ENCODE assay signal across 2 cellular contexts in the genomic region with DNA sequence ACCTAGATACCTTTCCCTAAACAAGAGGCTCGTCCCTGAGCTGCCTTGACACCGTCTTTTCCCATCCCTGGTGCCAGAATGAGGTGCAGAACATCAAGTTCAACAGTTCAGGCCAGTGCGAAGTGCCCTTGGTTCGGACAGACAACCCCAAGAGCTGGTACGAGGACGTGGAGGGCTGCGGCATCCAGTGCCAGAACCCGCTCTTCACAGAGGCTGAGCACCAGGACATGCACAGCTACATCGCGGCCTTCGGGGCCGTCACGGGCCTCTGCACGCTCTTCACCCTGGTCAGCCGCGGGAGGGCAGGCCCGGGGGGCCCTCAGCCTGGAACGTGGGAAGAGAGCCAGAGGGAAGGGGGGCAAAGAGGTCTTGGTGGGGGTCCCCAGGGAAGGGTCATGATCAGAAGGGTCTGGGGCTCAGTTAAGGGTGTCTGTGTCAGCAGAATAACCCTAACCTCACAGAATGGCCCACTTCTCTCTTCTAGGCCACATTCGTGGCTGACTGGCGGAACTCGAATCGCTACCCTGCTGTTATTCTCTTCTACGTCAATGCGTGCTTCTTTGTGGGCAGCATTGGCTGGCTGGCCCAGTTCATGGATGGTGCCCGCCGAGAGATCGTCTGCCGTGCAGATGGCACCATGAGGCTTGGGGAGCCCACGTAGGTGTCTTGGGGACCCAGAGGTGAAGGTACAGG.
TF ChIP-seq lines count a peak whose summit lies in the region.

No MANE protein-coding gene starts in this region.

TF ChIP-seq in HepG2, 621 proteins besides CTCF, POLR2A, EP300 and RAD21:
- TF ChIP-seq ZFX (CRISPR knock-in tag; IDR thresholded peaks at IDR 0.05; ENCODE audit: low read depth) (no peak), AGO2 (optimal IDR thresholded peaks at IDR 0.05; ENCODE audit: low read depth, low read length) (peak; percentile 43)
TF ChIP-seq in HepG2: peak in this region for 1.

TF ChIP-seq in K562, 482 proteins besides CTCF, POLR2A, EP300 and RAD21:
- TF ChIP-seq ZNF316 (IDR thresholded peaks at IDR 0.05) = 0 out of 2 replicates have a peak, but pooled peaks have one; percentile 9
- TF ChIP-seq, protein P1, sequence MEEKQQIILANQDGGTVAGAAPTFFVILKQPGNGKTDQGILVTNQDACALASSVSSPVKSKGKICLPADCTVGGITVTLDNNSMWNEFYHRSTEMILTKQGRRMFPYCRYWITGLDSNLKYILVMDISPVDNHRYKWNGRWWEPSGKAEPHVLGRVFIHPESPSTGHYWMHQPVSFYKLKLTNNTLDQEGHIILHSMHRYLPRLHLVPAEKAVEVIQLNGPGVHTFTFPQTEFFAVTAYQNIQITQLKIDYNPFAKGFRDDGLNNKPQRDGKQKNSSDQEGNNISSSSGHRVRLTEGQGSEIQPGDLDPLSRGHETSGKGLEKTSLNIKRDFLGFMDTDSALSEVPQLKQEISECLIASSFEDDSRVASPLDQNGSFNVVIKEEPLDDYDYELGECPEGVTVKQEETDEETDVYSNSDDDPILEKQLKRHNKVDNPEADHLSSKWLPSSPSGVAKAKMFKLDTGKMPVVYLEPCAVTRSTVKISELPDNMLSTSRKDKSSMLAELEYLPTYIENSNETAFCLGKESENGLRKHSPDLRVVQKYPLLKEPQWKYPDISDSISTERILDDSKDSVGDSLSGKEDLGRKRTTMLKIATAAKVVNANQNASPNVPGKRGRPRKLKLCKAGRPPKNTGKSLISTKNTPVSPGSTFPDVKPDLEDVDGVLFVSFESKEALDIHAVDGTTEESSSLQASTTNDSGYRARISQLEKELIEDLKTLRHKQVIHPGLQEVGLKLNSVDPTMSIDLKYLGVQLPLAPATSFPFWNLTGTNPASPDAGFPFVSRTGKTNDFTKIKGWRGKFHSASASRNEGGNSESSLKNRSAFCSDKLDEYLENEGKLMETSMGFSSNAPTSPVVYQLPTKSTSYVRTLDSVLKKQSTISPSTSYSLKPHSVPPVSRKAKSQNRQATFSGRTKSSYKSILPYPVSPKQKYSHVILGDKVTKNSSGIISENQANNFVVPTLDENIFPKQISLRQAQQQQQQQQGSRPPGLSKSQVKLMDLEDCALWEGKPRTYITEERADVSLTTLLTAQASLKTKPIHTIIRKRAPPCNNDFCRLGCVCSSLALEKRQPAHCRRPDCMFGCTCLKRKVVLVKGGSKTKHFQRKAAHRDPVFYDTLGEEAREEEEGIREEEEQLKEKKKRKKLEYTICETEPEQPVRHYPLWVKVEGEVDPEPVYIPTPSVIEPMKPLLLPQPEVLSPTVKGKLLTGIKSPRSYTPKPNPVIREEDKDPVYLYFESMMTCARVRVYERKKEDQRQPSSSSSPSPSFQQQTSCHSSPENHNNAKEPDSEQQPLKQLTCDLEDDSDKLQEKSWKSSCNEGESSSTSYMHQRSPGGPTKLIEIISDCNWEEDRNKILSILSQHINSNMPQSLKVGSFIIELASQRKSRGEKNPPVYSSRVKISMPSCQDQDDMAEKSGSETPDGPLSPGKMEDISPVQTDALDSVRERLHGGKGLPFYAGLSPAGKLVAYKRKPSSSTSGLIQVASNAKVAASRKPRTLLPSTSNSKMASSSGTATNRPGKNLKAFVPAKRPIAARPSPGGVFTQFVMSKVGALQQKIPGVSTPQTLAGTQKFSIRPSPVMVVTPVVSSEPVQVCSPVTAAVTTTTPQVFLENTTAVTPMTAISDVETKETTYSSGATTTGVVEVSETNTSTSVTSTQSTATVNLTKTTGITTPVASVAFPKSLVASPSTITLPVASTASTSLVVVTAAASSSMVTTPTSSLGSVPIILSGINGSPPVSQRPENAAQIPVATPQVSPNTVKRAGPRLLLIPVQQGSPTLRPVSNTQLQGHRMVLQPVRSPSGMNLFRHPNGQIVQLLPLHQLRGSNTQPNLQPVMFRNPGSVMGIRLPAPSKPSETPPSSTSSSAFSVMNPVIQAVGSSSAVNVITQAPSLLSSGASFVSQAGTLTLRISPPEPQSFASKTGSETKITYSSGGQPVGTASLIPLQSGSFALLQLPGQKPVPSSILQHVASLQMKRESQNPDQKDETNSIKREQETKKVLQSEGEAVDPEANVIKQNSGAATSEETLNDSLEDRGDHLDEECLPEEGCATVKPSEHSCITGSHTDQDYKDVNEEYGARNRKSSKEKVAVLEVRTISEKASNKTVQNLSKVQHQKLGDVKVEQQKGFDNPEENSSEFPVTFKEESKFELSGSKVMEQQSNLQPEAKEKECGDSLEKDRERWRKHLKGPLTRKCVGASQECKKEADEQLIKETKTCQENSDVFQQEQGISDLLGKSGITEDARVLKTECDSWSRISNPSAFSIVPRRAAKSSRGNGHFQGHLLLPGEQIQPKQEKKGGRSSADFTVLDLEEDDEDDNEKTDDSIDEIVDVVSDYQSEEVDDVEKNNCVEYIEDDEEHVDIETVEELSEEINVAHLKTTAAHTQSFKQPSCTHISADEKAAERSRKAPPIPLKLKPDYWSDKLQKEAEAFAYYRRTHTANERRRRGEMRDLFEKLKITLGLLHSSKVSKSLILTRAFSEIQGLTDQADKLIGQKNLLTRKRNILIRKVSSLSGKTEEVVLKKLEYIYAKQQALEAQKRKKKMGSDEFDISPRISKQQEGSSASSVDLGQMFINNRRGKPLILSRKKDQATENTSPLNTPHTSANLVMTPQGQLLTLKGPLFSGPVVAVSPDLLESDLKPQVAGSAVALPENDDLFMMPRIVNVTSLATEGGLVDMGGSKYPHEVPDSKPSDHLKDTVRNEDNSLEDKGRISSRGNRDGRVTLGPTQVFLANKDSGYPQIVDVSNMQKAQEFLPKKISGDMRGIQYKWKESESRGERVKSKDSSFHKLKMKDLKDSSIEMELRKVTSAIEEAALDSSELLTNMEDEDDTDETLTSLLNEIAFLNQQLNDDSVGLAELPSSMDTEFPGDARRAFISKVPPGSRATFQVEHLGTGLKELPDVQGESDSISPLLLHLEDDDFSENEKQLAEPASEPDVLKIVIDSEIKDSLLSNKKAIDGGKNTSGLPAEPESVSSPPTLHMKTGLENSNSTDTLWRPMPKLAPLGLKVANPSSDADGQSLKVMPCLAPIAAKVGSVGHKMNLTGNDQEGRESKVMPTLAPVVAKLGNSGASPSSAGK (IDR thresholded peaks at IDR 0.05) = no peak
